ENCODE assay signal across 10 cellular contexts in the genomic region with DNA sequence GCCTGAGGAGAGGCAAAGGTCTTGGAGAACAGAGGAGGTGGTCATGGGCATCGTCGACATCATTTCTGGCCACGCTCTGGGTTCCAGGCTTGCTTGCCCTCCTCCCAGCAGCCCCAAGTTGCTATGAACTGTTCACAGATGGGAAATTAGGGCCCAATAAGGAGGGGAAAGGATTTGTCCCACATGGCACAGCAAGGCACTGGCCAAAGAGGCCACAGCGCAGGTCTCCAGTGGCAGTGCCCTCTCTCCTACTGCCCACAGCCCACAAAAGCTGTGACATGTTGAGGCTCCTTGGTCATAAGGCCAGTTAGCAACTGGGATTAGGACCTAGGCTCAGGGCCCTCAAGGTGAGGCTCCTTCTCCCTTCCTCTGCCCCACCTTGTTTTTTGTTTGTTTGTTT. TPM values are rescaled to one million over a fixed set of nuclear protein-coding genes. Genes with fewer than 3 reads are reported as not detected.
DNase-seq lines count a peak whose midpoint lies in the region; ATAC-seq and TF ChIP-seq lines count a peak whose summit lies in the region.
"Had no signal": no experiment of that assay in that cellular context is flagged by ENCODE, and none has a peak within 500 bp of the region (broad histone marks: within the 10 kb centered on the region; RNA-seq: fewer than 3 reads in every experiment).

No MANE protein-coding gene starts in this region.

- H3K4me3 Mint-ChIP-seq in CD4-positive, alpha-beta T cell: peak overlapping the region; percentile 99
- H3K4me3 Mint-ChIP-seq in central memory CD8-positive, alpha-beta T cell: peak overlapping the region; percentile 82

- intact Hi-C loops in CD4-positive, alpha-beta T cell (cut with DNase I, micrococcal nuclease): loop anchor here in 1 of 2 experiments (5.0 to 10.0 kb wide), 4 partner anchors 203 to 783 kb away; a partner anchor contains a TSS

- no peak for DNase-seq in CD4-positive, alpha-beta T cell
- DNase-seq in MG63: no peak
- no peak for DNase-seq in central memory CD8-positive, alpha-beta T cell (ENCODE audit: low spot score in 2 of 2)
- DNase-seq in retina: no peak
- no peak for DNase-seq in NCI-H128 (lab: John Stamatoyannopoulos, UW; ENCODE audit: unreplicated experiment)
- no peak for DNase-seq in NOMO-1 treated with dmso at 0.1 percent for 144 hours (lab: John Stamatoyannopoulos, UW; ENCODE audit: unreplicated experiment)

- no peak overlapping the region for H3K27ac ChIP-seq in CD4-positive, alpha-beta T cell (ENCODE audit: low read depth, low read length)
- H3K27ac ChIP-seq in neutrophil: peak overlapping the region; percentile 97

- H3K27me3 ChIP-seq in CD4-positive, alpha-beta T cell (ENCODE audit: control insufficient read depth, insufficient read depth, low read length): peaks cover 4% of the 10 kb centered on the region
- H3K27me3 ChIP-seq in MG63: 0 out of 2 replicates have a peak, but pooled peaks cover 3% of the 10 kb centered on the region
- peaks cover 47% of the 10 kb centered on the region for H3K27me3 ChIP-seq in neutrophil

- no peak for ATAC-seq in CD4-positive, alpha-beta T cell (ENCODE audit: poor library complexity)
- ATAC-seq in central memory CD8-positive, alpha-beta T cell (replicated peaks; ENCODE audit: extremely low read depth, poor library complexity, severe bottlenecking): no peak
- ATAC-seq in GM18873 (IDR thresholded peaks at IDR 0.05; ENCODE audit: low FRiP score, unreplicated experiment): no peak

- no peaks in the 10 kb centered on the region for H3K9me3 ChIP-seq in CD4-positive, alpha-beta T cell (ENCODE audit: control insufficient read depth, low read length)
- H3K9me3 ChIP-seq in MG63 (no peaks in the 10 kb centered on the region), neutrophil (no peaks in the 10 kb centered on the region)

- peak overlapping the region; percentile 94 for H3K27ac Mint-ChIP-seq in CD4-positive, alpha-beta T cell
- H3K27ac Mint-ChIP-seq in central memory CD8-positive, alpha-beta T cell (ENCODE audit: low read depth): peak overlapping the region; percentile 49

- TF ChIP-seq CTCF in CD4-positive, alpha-beta T cell (IDR thresholded peaks at IDR 0.05): no peak
- TF ChIP-seq CTCF in neutrophil (IDR thresholded peaks at IDR 0.05): no peak

- H3K4me1 Mint-ChIP-seq in CD4-positive, alpha-beta T cell (ENCODE audit: low read depth): peaks cover 59% of the 10 kb centered on the region
- H3K4me1 Mint-ChIP-seq in central memory CD8-positive, alpha-beta T cell: peaks cover 41% of the 10 kb centered on the region

- peaks cover 41 to 44% of the 10 kb centered on the region in 2 experiments for H3K4me1 ChIP-seq in neutrophil (ENCODE audit: control insufficient read depth in 1 of 2, insufficient read depth in 1 of 2, low read depth in 1 of 2, low read length in 1 of 2)

- H3K9me3 Mint-ChIP-seq in CD4-positive, alpha-beta T cell: no peaks in the 10 kb centered on the region
- H3K9me3 Mint-ChIP-seq in central memory CD8-positive, alpha-beta T cell: no peaks in the 10 kb centered on the region
- H3K9me3 Mint-ChIP-seq: HFFc6 had no signal

- H3K4me3 ChIP-seq in MG63 (peak overlapping the region; percentile 89), neutrophil (ENCODE audit: low read depth in 1 of 2, low read length in 1 of 2) (no peak overlapping the region)

- peaks cover 31% of the 10 kb centered on the region for H3K36me3 Mint-ChIP-seq in CD4-positive, alpha-beta T cell (ENCODE audit: low read depth)
- peaks cover 18% of the 10 kb centered on the region for H3K36me3 Mint-ChIP-seq in central memory CD8-positive, alpha-beta T cell (ENCODE audit: insufficient read depth)

- CTCF ChIA-PET in CD4-positive, alpha-beta T cell (lab: Charles Lee): interaction anchor here (1.7 kb wide), 1 partner anchor 46 kb away, joined by 4 read pairs; no protein-coding TSS in a partner anchor

- peaks cover 11% of the 10 kb centered on the region for H3K27me3 Mint-ChIP-seq in CD4-positive, alpha-beta T cell
- H3K27me3 Mint-ChIP-seq in central memory CD8-positive, alpha-beta T cell: no peaks in the 10 kb centered on the region

- POLR2A ChIA-PET in CD4-positive, alpha-beta T cell (lab: Charles Lee): interaction anchor here (0.7 to 3.6 kb wide), 3 partner anchors 11 to 116 kb away, joined by 3 to 43 read pairs (median 22); a partner anchor contains a TSS

- H3K36me3 ChIP-seq in MG63: peaks cover 14% of the 10 kb centered on the region
- peaks cover 21% of the 10 kb centered on the region for H3K36me3 ChIP-seq in neutrophil

RNA-seq across cellular contexts. Expression of a gene that starts 1.6 kb away (rescaled TPM):
- total RNA-seq in CD4-positive, alpha-beta T cell: 10 to 100 TPM; 56.3 to 62.0 TPM
- total RNA-seq in MG63 (2014; rRNA removed; shearing (Covaris generic); ENCODE audit: low replicate concordance): 20.5 and 31.6 TPM in 2 replicates

RNA-seq across cellular contexts. Expression of a gene that starts 3.2 kb away (rescaled TPM):
- 1 to 10 TPM; 2.7 to 3.5 TPM for total RNA-seq in CD4-positive, alpha-beta T cell
- not detected in 2 replicates for total RNA-seq in MG63 (2014; rRNA removed; shearing (Covaris generic); ENCODE audit: low replicate concordance)
- total RNA-seq: HFFc6, skeletal muscle tissue had no signal

RNA-seq across cellular contexts. Expression of a gene that starts 12.2 kb away (rescaled TPM):
- total RNA-seq in CD4-positive, alpha-beta T cell: 1 to 10 TPM; 5.7 to 6.0 TPM
- total RNA-seq in MG63 (2014; rRNA removed; shearing (Covaris generic); ENCODE audit: low replicate concordance): 0.72 and 5.0 TPM in 2 replicates

RNA-seq across cellular contexts. Expression of a gene that starts 33.8 kb away (rescaled TPM):
- total RNA-seq in CD4-positive, alpha-beta T cell: 1 to 10 TPM; 2.3 to 2.4 TPM
- total RNA-seq in MG63 (2014; rRNA removed; shearing (Covaris generic); ENCODE audit: low replicate concordance): 2.6 and 15.5 TPM in 2 replicates
